3 cellular contexts compared by ENCODE assay signal in genomic region chr5:180399391-180399790, GRCh38.
TF ChIP-seq lines count a peak whose summit lies in the region.

No MANE protein-coding gene starts in this region.

TF ChIP-seq in SK-N-SH, 30 proteins besides CTCF, POLR2A, EP300 and RAD21:
- TF ChIP-seq EZH2phosphoT487 (IDR thresholded peaks at IDR 0.05; ENCODE audit: borderline replicate concordance, low read depth) (no peak), ZBTB33 (IDR thresholded peaks at IDR 0.05; ENCODE audit: borderline replicate concordance, low read depth) (no peak)
- TF ChIP-seq, protein P1, sequence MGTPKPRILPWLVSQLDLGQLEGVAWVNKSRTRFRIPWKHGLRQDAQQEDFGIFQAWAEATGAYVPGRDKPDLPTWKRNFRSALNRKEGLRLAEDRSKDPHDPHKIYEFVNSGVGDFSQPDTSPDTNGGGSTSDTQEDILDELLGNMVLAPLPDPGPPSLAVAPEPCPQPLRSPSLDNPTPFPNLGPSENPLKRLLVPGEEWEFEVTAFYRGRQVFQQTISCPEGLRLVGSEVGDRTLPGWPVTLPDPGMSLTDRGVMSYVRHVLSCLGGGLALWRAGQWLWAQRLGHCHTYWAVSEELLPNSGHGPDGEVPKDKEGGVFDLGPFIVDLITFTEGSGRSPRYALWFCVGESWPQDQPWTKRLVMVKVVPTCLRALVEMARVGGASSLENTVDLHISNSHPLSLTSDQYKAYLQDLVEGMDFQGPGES (IDR thresholded peaks at IDR 0.05; ENCODE audit: low read depth, low read length), result no peak
TF ChIP-seq in SK-N-SH: peak in this region for 0.

TF ChIP-seq in SK-N-SH treated with all-trans-retinoic acid at 6 μM for 48 hours, 23 proteins besides CTCF, POLR2A, EP300 and RAD21:
- TF ChIP-seq PATZ1 (CRISPR knock-in tag; IDR thresholded peaks at IDR 0.05; ENCODE audit: borderline replicate concordance) (no peak), OSR1 (CRISPR knock-in tag; IDR thresholded peaks at IDR 0.05) (no peak), GLIS3 (CRISPR knock-in tag; IDR thresholded peaks at IDR 0.05) (no peak), TOX (CRISPR knock-in tag; IDR thresholded peaks at IDR 0.05; ENCODE audit: borderline replicate concordance) (no peak), ZNF565 (CRISPR knock-in tag; conservative IDR thresholded peaks at IDR 0.05; ENCODE audit: low read depth) (no peak)

TF ChIP-seq in H1, 55 proteins besides CTCF, POLR2A, EP300 and RAD21:
- TF ChIP-seq BCL11A (IDR thresholded peaks at IDR 0.05; ENCODE audit: low read depth in 2 of 2, low read length in 2 of 2), result no peak
- TF ChIP-seq SUZ12 (IDR thresholded peaks at IDR 0.05; ENCODE audit: low read length), result no peak
- no peak for TF ChIP-seq KDM5A (IDR thresholded peaks at IDR 0.05; ENCODE audit: low read length)
- TF ChIP-seq CEBPB (IDR thresholded peaks at IDR 0.05; ENCODE audit: low read depth, low read length), result no peak
- TF ChIP-seq SP1 (IDR thresholded peaks at IDR 0.05; ENCODE audit: low read depth, low read length), result no peak
- TF ChIP-seq PHF8 (conservative IDR thresholded peaks at IDR 0.05; ENCODE audit: low read depth, low read length), result no peak
- TF ChIP-seq RNF2 (IDR thresholded peaks at IDR 0.05; ENCODE audit: borderline replicate concordance, low read depth, low read length, missing control alignments, poor library complexity, severe bottlenecking), result no peak
- no peak for TF ChIP-seq HDAC2 (IDR thresholded peaks at IDR 0.05; ENCODE audit: borderline replicate concordance in 1 of 2, low read depth in 2 of 2, low read length in 2 of 2)
- TF ChIP-seq JUN (IDR thresholded peaks at IDR 0.05; ENCODE audit: low read depth, low read length), result no peak
